Comparison of ENCODE assay signal across 1 cellular context in genomic region chr6:44156494-44157151, GRCh38.
A peak's percentile ranks its signal among the peaks of the same experiment; 100 is the strongest.
TF ChIP-seq lines count a peak whose summit lies in the region.

No MANE protein-coding gene starts in this region.

TF ChIP-seq in HepG2, 621 proteins besides CTCF, POLR2A, EP300 and RAD21 (continued from another document and continues in another):
- TF ChIP-seq ZNF710 (CRISPR knock-in tag; IDR thresholded peaks at IDR 0.05; ENCODE audit: borderline replicate concordance), result peak; percentile 99
- no peak; the same call in 1 of the 2 replicates for TF ChIP-seq PBX3 (CRISPR knock-in tag; IDR thresholded peaks at IDR 0.05; ENCODE audit: borderline replicate concordance)
- TF ChIP-seq BCL3 (CRISPR knock-in tag; IDR thresholded peaks at IDR 0.05), result peak; percentile 52; the same call in 1 of the 2 replicates
- peak; percentile 72 for TF ChIP-seq CBX5 (CRISPR knock-in tag; IDR thresholded peaks at IDR 0.05; ENCODE audit: borderline replicate concordance)
- no peak for TF ChIP-seq ATAD3A (CRISPR knock-in tag; IDR thresholded peaks at IDR 0.05)
- TF ChIP-seq ATF6 (CRISPR knock-in tag; conservative IDR thresholded peaks at IDR 0.05), result no peak
- TF ChIP-seq RXRA (CRISPR knock-in tag; IDR thresholded peaks at IDR 0.05), result peak; percentile 99
- peak; percentile 23 for TF ChIP-seq MED8 (CRISPR knock-in tag; IDR thresholded peaks at IDR 0.05; ENCODE audit: insufficient replicate concordance)
- TF ChIP-seq HOXD1 (CRISPR knock-in tag; IDR thresholded peaks at IDR 0.05), result peak; percentile 77; the same call in 1 of the 2 replicates
- no peak for TF ChIP-seq ZNF674 (CRISPR knock-in tag; IDR thresholded peaks at IDR 0.05; ENCODE audit: low read depth)
- no peak for TF ChIP-seq JUNB (CRISPR knock-in tag; IDR thresholded peaks at IDR 0.05; ENCODE audit: borderline replicate concordance)
- peak; percentile 81 for TF ChIP-seq FOXC1 (CRISPR knock-in tag; IDR thresholded peaks at IDR 0.05; ENCODE audit: borderline replicate concordance)
- peak; percentile 89; the same call in 1 of the 2 replicates for TF ChIP-seq PRMT3 (CRISPR knock-in tag; IDR thresholded peaks at IDR 0.05; ENCODE audit: borderline replicate concordance, low read depth)
- no peak for TF ChIP-seq ZXDC (CRISPR knock-in tag; IDR thresholded peaks at IDR 0.05)
- TF ChIP-seq ZNF292 (CRISPR knock-in tag; IDR thresholded peaks at IDR 0.05; ENCODE audit: borderline replicate concordance, low read depth), result peak; percentile 100
- TF ChIP-seq ZNF570 (CRISPR knock-in tag; IDR thresholded peaks at IDR 0.05; ENCODE audit: borderline replicate concordance), result no peak
- no peak for TF ChIP-seq SMARCC2 (IDR thresholded peaks at IDR 0.05)
- TF ChIP-seq ZNF24 (IDR thresholded peaks at IDR 0.05), result no peak
- no peak for TF ChIP-seq KDM5A (IDR thresholded peaks at IDR 0.05; ENCODE audit: borderline replicate concordance, low read length)
- TF ChIP-seq ERF (CRISPR knock-in tag; IDR thresholded peaks at IDR 0.05), result peak; percentile 95
- no peak for TF ChIP-seq ZNF530 (CRISPR knock-in tag; IDR thresholded peaks at IDR 0.05; ENCODE audit: low read depth)
- no peak for TF ChIP-seq TEF (CRISPR knock-in tag; IDR thresholded peaks at IDR 0.05)
- TF ChIP-seq BATF2 (CRISPR knock-in tag; IDR thresholded peaks at IDR 0.05), result no peak
- TF ChIP-seq STAT5B (CRISPR knock-in tag; IDR thresholded peaks at IDR 0.05), result no peak
- TF ChIP-seq ZBTB38 (CRISPR knock-in tag; IDR thresholded peaks at IDR 0.05), result peak; percentile 58; the same call in 1 of the 2 replicates
- peak; percentile 38; the same call in 1 of the 2 replicates for TF ChIP-seq ZNF776 (CRISPR knock-in tag; IDR thresholded peaks at IDR 0.05)
- no peak for TF ChIP-seq GLI4 (CRISPR knock-in tag; IDR thresholded peaks at IDR 0.05; ENCODE audit: borderline replicate concordance)
- no peak for TF ChIP-seq ZNF703 (CRISPR knock-in tag; IDR thresholded peaks at IDR 0.05; ENCODE audit: borderline replicate concordance)
- TF ChIP-seq ZNF281 (CRISPR knock-in tag; IDR thresholded peaks at IDR 0.05; ENCODE audit: borderline replicate concordance), result peak; percentile 97
- peak; percentile 14; the same call in 1 of the 2 replicates for TF ChIP-seq IRX3 (CRISPR knock-in tag; IDR thresholded peaks at IDR 0.05; ENCODE audit: borderline replicate concordance, low read depth)
- TF ChIP-seq DDIT3 (CRISPR knock-in tag; IDR thresholded peaks at IDR 0.05), result no peak
- TF ChIP-seq ZNF260 (CRISPR knock-in tag; IDR thresholded peaks at IDR 0.05; ENCODE audit: borderline replicate concordance, low read depth), result 0 out of 2 replicates have a peak, but pooled peaks have one; percentile 71
- TF ChIP-seq TBP (CRISPR knock-in tag; IDR thresholded peaks at IDR 0.05), result no peak
- TF ChIP-seq ZNF720 (CRISPR knock-in tag; IDR thresholded peaks at IDR 0.05), result no peak
- TF ChIP-seq KAT7 (CRISPR knock-in tag; IDR thresholded peaks at IDR 0.05; ENCODE audit: borderline replicate concordance), result no peak
- TF ChIP-seq ZMYM2 (CRISPR knock-in tag; IDR thresholded peaks at IDR 0.05), result 0 out of 2 replicates have a peak, but pooled peaks have one; percentile 6
- TF ChIP-seq SIX4 (CRISPR knock-in tag; IDR thresholded peaks at IDR 0.05), result peak; percentile 95
- peak; percentile 91; the same call in 1 of the 2 replicates for TF ChIP-seq AHDC1 (CRISPR knock-in tag; IDR thresholded peaks at IDR 0.05; ENCODE audit: borderline replicate concordance)
- TF ChIP-seq RORA (CRISPR knock-in tag; IDR thresholded peaks at IDR 0.05), result no peak
- no peak for TF ChIP-seq ATF1 (CRISPR knock-in tag; IDR thresholded peaks at IDR 0.05)
